ENCODE assay signal across 1 cellular context in the genomic region with DNA sequence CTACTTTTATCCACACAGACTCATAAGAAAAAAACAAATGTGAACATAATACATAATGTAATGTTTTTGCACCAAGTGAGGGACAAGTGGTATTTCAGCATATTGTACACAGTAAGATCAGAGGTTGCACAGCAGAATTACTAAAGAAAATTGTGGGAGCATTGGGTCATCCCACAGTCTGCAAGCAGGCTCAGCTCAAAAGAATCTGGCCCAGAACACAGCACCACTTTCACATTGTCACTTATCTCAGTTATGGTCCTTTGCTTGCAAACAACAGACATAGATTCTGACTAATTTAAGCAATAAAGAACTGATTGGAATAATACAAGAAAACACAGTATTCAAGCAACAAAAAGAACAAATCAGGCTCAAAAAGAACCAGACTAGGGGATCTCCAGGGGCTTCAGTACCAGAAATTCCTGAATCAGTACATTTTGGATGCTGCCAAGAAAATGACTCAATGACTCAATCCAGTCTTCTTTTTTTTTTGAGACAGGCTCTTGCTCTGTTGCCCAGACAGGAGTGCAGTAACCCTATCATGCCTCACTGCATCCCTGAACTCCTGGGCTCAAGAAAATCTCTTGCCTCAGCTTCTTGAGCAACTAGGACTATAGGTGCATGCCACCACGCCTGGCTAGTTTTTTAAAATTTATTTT.
TF ChIP-seq lines count a peak whose summit lies in the region.

No MANE protein-coding gene starts in this region.

TF ChIP-seq in HepG2, 621 proteins besides CTCF, POLR2A, EP300 and RAD21:
- TF ChIP-seq, protein P1, sequence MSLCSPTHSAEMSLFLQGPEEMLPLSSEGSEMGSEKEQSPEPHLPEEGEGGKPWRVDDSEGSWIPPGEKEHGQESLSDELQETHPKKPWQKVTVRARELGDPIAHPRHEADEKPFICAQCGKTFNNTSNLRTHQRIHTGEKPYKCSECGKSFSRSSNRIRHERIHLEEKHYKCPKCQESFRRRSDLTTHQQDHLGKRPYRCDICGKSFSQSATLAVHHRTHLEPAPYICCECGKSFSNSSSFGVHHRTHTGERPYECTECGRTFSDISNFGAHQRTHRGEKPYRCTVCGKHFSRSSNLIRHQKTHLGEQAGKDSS (CRISPR knock-in tag; IDR thresholded peaks at IDR 0.05; ENCODE audit: borderline replicate concordance, low read depth) = no peak
- TF ChIP-seq TCF12 (IDR thresholded peaks at IDR 0.05) (no peak), TCF12 (CRISPR knock-in tag; IDR thresholded peaks at IDR 0.05) (no peak), PREB (CRISPR knock-in tag; IDR thresholded peaks at IDR 0.05) (no peak), ETV6 (CRISPR knock-in tag; conservative IDR thresholded peaks at IDR 0.05) (no peak), ERF (CRISPR knock-in tag; IDR thresholded peaks at IDR 0.05) (no peak), PLRG1 (conservative IDR thresholded peaks at IDR 0.05) (no peak), JUN (CRISPR knock-in tag; IDR thresholded peaks at IDR 0.05) (no peak)
- TF ChIP-seq, protein P2, sequence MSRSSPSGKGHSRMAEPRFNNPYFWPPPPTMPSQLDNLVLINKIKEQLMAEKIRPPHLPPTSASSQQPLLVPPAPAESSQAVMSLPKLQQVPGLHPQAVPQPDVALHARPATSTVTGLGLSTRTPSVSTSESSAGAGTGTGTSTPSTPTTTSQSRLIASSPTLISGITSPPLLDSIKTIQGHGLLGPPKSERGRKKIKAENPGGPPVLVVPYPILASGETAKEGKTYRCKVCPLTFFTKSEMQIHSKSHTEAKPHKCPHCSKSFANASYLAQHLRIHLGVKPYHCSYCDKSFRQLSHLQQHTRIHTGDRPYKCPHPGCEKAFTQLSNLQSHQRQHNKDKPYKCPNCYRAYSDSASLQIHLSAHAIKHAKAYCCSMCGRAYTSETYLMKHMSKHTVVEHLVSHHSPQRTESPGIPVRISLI (CRISPR knock-in tag; IDR thresholded peaks at IDR 0.05; ENCODE audit: borderline replicate concordance) = no peak
TF ChIP-seq in HepG2: peak in this region for 0.
